Comparison of ENCODE assay signal across 16 cellular contexts in genomic region chr11:10568486-10568941, GRCh38. TPM values are rescaled to one million over a fixed set of nuclear protein-coding genes. Genes with fewer than 3 reads are reported as not detected.
DNase-seq lines count a peak whose midpoint lies in the region; ATAC-seq and TF ChIP-seq lines count a peak whose summit lies in the region.
"Had no signal": no experiment of that assay in that cellular context is flagged by ENCODE, and none has a peak within 500 bp of the region (broad histone marks: within the 10 kb centered on the region; RNA-seq: fewer than 3 reads in every experiment).

LYVE1 (minus strand) TSS chr11:10568665; CDS start chr11:10568532, 133 bp downstream.

- peaks cover 3% of the 10 kb centered on the region for H3K27me3 Mint-ChIP-seq in CD8-positive, alpha-beta T cell (ENCODE audit: low read depth)

- H3K4me1 ChIP-seq in mesenchymal stem cell (ENCODE audit: control insufficient read depth, insufficient read depth, low read depth, low read length) (no peaks in the 10 kb centered on the region), subcutaneous abdominal adipose tissue (ENCODE audit: control insufficient read depth in 5 of 5, insufficient read depth in 5 of 5, low read length in 5 of 5) (peaks cover 0 to 18% (median 4%) of the 10 kb centered on the region in 5 donors)
- H3K4me1 ChIP-seq in effector memory CD4-positive, alpha-beta T cell (ENCODE audit: control insufficient read depth, insufficient read depth, low read length, poor library complexity, severe bottlenecking): no peaks in the 10 kb centered on the region
- H3K4me1 ChIP-seq in CD8-positive, alpha-beta T cell (ENCODE audit: insufficient read depth, low read length): no peaks in the 10 kb centered on the region

- H3K4me3 Mint-ChIP-seq in CD8-positive, alpha-beta T cell: no peak within 1 kb of the TSS
- H3K4me3 Mint-ChIP-seq: activated CD4-positive, alpha-beta T cell treated with anti-CD3 and anti-CD28 coated beads, Interleukin-2, amount 10 ng/mL, durations not matched to agents 24 days and 14 days; dendritic cell treated with granulocyte-macrophage colony-stimulating factor and Interleukin-4, amounts not matched to agents 40 ng/mL and 50 ng/mL, for 4 days; natural killer cell had no signal

- peak within 1 kb of the TSS; percentile 25 to 57 for H3K18ac ChIP-seq in mesenchymal stem cell (ENCODE audit: low read depth in 1 of 2, low read length in 2 of 2)

- H3K36me3 Mint-ChIP-seq in CD8-positive, alpha-beta T cell: no peaks in the 10 kb centered on the region
- H3K36me3 Mint-ChIP-seq: natural killer cell had no signal

- H4K8ac ChIP-seq in mesenchymal stem cell (ENCODE audit: low read length): no peak within 1 kb of the TSS

- H3K27me3 ChIP-seq in mesenchymal stem cell (ENCODE audit: control insufficient read depth in 1 of 2, insufficient read depth in 1 of 2, low read length in 2 of 2): no peaks in the 10 kb centered on the region
- H3K27me3 ChIP-seq in subcutaneous abdominal adipose tissue (ENCODE audit: control insufficient read depth in 5 of 5, insufficient read depth in 4 of 5, low read length in 5 of 5): no peaks in the 10 kb centered on the region
- H3K27me3 ChIP-seq in effector memory CD4-positive, alpha-beta T cell (replicated peaks; ENCODE audit: control insufficient read depth, insufficient read depth, low read length, poor library complexity, severe bottlenecking): no peaks in the 10 kb centered on the region
- H3K27me3 ChIP-seq in CD8-positive, alpha-beta T cell (ENCODE audit: insufficient read depth, low read length): no peaks in the 10 kb centered on the region

- no peak within 1 kb of the TSS for H2AFZ ChIP-seq in mesenchymal stem cell (ENCODE audit: low read depth, low read length)

- H3K27ac ChIP-seq in mesenchymal stem cell (ENCODE audit: low read length, poor library complexity, severe bottlenecking): no peak within 1 kb of the TSS
- H3K27ac ChIP-seq in subcutaneous abdominal adipose tissue (ENCODE audit: low read depth, low read length): peak within 1 kb of the TSS; percentile 26
- no peak within 1 kb of the TSS for H3K27ac ChIP-seq in effector memory CD4-positive, alpha-beta T cell (ENCODE audit: insufficient read depth, low read length, poor library complexity, severe bottlenecking)
- no peak within 1 kb of the TSS for H3K27ac ChIP-seq in CD8-positive, alpha-beta T cell (ENCODE audit: low read depth, low read length)

- H3K14ac ChIP-seq in mesenchymal stem cell (ENCODE audit: low read length in 2 of 2): no peak within 1 kb of the TSS

- H3K4me1 Mint-ChIP-seq in CD8-positive, alpha-beta T cell (ENCODE audit: low read depth): no peaks in the 10 kb centered on the region
- H3K4me1 Mint-ChIP-seq: activated CD4-positive, alpha-beta T cell treated with anti-CD3 and anti-CD28 coated beads, Interleukin-2, amount 10 ng/mL, durations not matched to agents 24 days and 14 days; natural killer cell had no signal

- intact Hi-C loops in CD8-positive, alpha-beta T cell (cut with DNase I, micrococcal nuclease): no loop called here

- TF ChIP-seq CTCF in CD8-positive, alpha-beta T cell (IDR thresholded peaks at IDR 0.05): no peak

- no peak within 1 kb of the TSS for H2BK15ac ChIP-seq in mesenchymal stem cell (ENCODE audit: low read depth, poor library complexity, severe bottlenecking)

- no peaks in the 10 kb centered on the region for H3K79me1 ChIP-seq in mesenchymal stem cell (replicated peaks; ENCODE audit: low read length, poor library complexity, severe bottlenecking)

- H3K4me3 ChIP-seq in mesenchymal stem cell (ENCODE audit: insufficient read depth in 1 of 2, low read depth in 1 of 2, low read length in 2 of 2) (no peak within 1 kb of the TSS), subcutaneous abdominal adipose tissue (ENCODE audit: low read depth in 1 of 5, low read length in 5 of 5) (peak within 1 kb of the TSS; percentile 15 to 70 (median 53))
- H3K4me3 ChIP-seq in effector memory CD4-positive, alpha-beta T cell (ENCODE audit: insufficient read depth, low read depth, low read length, poor library complexity, severe bottlenecking): no peak within 1 kb of the TSS
- no peak within 1 kb of the TSS for H3K4me3 ChIP-seq in CD8-positive, alpha-beta T cell (ENCODE audit: low read depth, low read length)

- no peak within 1 kb of the TSS for H2BK120ac ChIP-seq in mesenchymal stem cell (ENCODE audit: low read depth, low read length)

- H3K9ac ChIP-seq in mesenchymal stem cell (ENCODE audit: low read length) (no peak within 1 kb of the TSS), subcutaneous abdominal adipose tissue (ENCODE audit: low read length in 5 of 5) (peak within 1 kb of the TSS in 4 of 5 donors; percentile 1 to 42 (median 16))

- no peak within 1 kb of the TSS for H3K4ac ChIP-seq in mesenchymal stem cell (ENCODE audit: low read depth in 1 of 2, low read length in 2 of 2)

- no peaks in the 10 kb centered on the region for H3K9me3 Mint-ChIP-seq in CD8-positive, alpha-beta T cell
- H3K9me3 Mint-ChIP-seq: activated CD4-positive, alpha-beta T cell treated with anti-CD3 and anti-CD28 coated beads, Interleukin-2, amount 10 ng/mL, durations not matched to agents 24 days and 14 days; dendritic cell treated with granulocyte-macrophage colony-stimulating factor and Interleukin-4, amounts not matched to agents 40 ng/mL and 50 ng/mL, for 4 days; natural killer cell had no signal

- no peak within 1 kb of the TSS for H3K23ac ChIP-seq in mesenchymal stem cell (ENCODE audit: low read length in 2 of 2)

- peak within 1 kb of the TSS; percentile 2 for H4K91ac ChIP-seq in mesenchymal stem cell (ENCODE audit: low read length)

- CTCF ChIA-PET in CD8-positive, alpha-beta T cell (lab: Charles Lee): no interaction called here

- H3K36me3 ChIP-seq in mesenchymal stem cell (ENCODE audit: control insufficient read depth in 1 of 2, insufficient read depth in 2 of 2, low read depth in 1 of 2, low read length in 2 of 2): peaks cover 0 to 5% of the 10 kb centered on the region in 2 experiments
- peaks cover under 1 to 9% (median 2%) of the 10 kb centered on the region in 5 donors for H3K36me3 ChIP-seq in subcutaneous abdominal adipose tissue (ENCODE audit: control insufficient read depth in 5 of 5, insufficient read depth in 5 of 5, low read length in 5 of 5)
- no peaks in the 10 kb centered on the region for H3K36me3 ChIP-seq in effector memory CD4-positive, alpha-beta T cell (ENCODE audit: control insufficient read depth, insufficient read depth, low read length)
- no peaks in the 10 kb centered on the region for H3K36me3 ChIP-seq in CD8-positive, alpha-beta T cell (ENCODE audit: insufficient read depth, low read length)

- POLR2A ChIA-PET in CD8-positive, alpha-beta T cell (lab: Charles Lee): no interaction called here

- H2BK12ac ChIP-seq in mesenchymal stem cell (ENCODE audit: low read length in 2 of 2): peak within 1 kb of the TSS in 1 of 2 experiments; percentile 28

- DNase-seq in amniotic epithelial cell (ENCODE audit: low read depth) (peak; percentile 33), glomerular endothelial cell (ENCODE audit: extremely low read depth, low read depth, low spot score) (peak; percentile 85), mesenchymal stem cell (peak; percentile 37)
- no peak for DNase-seq in effector memory CD4-positive, alpha-beta T cell
- no peak for DNase-seq in CD8-positive, alpha-beta T cell
- DNase-seq: activated CD4-positive, alpha-beta T cell treated with anti-CD3 and anti-CD28 coated beads, Interleukin-2, amount 10 ng/mL, durations not matched to agents 24 days and 14 days; activated effector memory CD4-positive, alpha-beta T cell treated with anti-CD3 and anti-CD28 coated beads, Interleukin-2, amount 50 U/mL, for 16 hours; hippocampal formation; natural killer cell; NCI-H524 treated with DMSO at 0.1 percent for 48 hours; stimulated activated CD4-positive, alpha-beta T cell treated with anti-CD3 and anti-CD28 coated beads, Interleukin-4, amount 100 ng/mL, for 24 hours; substantia nigra had no signal

- H3K27ac Mint-ChIP-seq in CD8-positive, alpha-beta T cell: no peak within 1 kb of the TSS
- H3K27ac Mint-ChIP-seq: activated CD4-positive, alpha-beta T cell treated with anti-CD3 and anti-CD28 coated beads, Interleukin-2, amount 10 ng/mL, durations not matched to agents 24 days and 14 days; dendritic cell treated with granulocyte-macrophage colony-stimulating factor and Interleukin-4, amounts not matched to agents 40 ng/mL and 50 ng/mL, for 4 days; natural killer cell had no signal

- no peak within 1 kb of the TSS for H2AK5ac ChIP-seq in mesenchymal stem cell (ENCODE audit: low read length, severe bottlenecking)

- H3K4me2 ChIP-seq in mesenchymal stem cell (ENCODE audit: low read length, poor library complexity, severe bottlenecking): no peak within 1 kb of the TSS

- no peak within 1 kb of the TSS for H2BK5ac ChIP-seq in mesenchymal stem cell (ENCODE audit: low read depth, low read length, poor library complexity, severe bottlenecking)

- H3K9me3 ChIP-seq in mesenchymal stem cell (ENCODE audit: control insufficient read depth, low read length) (no peaks in the 10 kb centered on the region), subcutaneous abdominal adipose tissue (ENCODE audit: control insufficient read depth in 5 of 5, low read length in 5 of 5) (no peaks in the 10 kb centered on the region)
- H3K9me3 ChIP-seq in effector memory CD4-positive, alpha-beta T cell (ENCODE audit: control insufficient read depth, low read length): no peaks in the 10 kb centered on the region
- no peaks in the 10 kb centered on the region for H3K9me3 ChIP-seq in CD8-positive, alpha-beta T cell (ENCODE audit: low read length)

- WGBS in mesenchymal stem cell: 79% methylated on average over 7 of the region's 7 CpGs

- ATAC-seq in GM21786 (IDR thresholded peaks at IDR 0.05; ENCODE audit: unreplicated experiment) (no peak), HG02759 (IDR thresholded peaks at IDR 0.05; ENCODE audit: unreplicated experiment) (no peak)
- no peak for ATAC-seq in CD8-positive, alpha-beta T cell
- ATAC-seq: natural killer cell had no signal

RNA-seq across cellular contexts. Expression of gene LYVE1, which starts in this region (rescaled TPM):
- total RNA-seq in glomerular endothelial cell: 254 and 616 TPM in 2 replicates
- polyA plus RNA-seq in mesenchymal stem cell (2013, experiment 1 of 2): 0.35 TPM
- 0.32 TPM for polyA plus RNA-seq in mesenchymal stem cell (2013, experiment 2 of 2)
- total RNA-seq in CD8-positive, alpha-beta T cell: not detected
- total RNA-seq: activated CD4-positive, alpha-beta T cell treated with anti-CD3 and anti-CD28 coated beads, Interleukin-2, amount 10 ng/mL, durations not matched to agents 24 days and 14 days; natural killer cell had no signal

Comparison
In these comparisons a context has a peak if more than half of its experiments do, and no peak if none do; other contexts are left out.
1. RNA of gene LYVE1 (total RNA-seq): 254 to 616 TPM in glomerular endothelial cell; not detected in CD8-positive, alpha-beta T cell; every median in the first group is over 100 times any median in the second.
2. DNase-seq: peak in amniotic epithelial cell (single experiment), glomerular endothelial cell (single experiment) and mesenchymal stem cell (single experiment); none in effector memory CD4-positive, alpha-beta T cell (0 of 3) and CD8-positive, alpha-beta T cell (0 of 7).
3. H3K4me3 ChIP-seq: peak in subcutaneous abdominal adipose tissue (5 of 5); none in mesenchymal stem cell (0 of 2), effector memory CD4-positive, alpha-beta T cell (single experiment) and CD8-positive, alpha-beta T cell (single experiment).